1 cellular context compared by ENCODE assay signal in the genomic region with DNA sequence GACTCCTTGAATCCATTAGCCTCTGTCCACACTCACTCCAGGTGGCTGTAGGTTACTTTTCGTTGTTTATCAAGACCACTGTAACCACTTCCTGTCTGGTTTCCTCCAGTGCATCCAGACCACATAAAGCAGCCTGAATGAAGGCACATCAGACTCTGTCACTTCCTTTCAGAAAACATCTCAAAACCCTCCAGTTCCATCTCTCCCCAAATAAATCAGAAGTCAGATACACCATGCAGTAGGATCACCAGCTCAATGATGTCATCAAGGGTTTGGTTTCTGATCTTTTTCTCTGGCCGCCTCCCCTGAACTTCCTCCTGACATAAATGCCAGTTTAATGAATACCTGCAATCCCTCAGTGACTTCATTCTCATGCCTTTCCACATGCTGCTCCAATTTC.
TF ChIP-seq lines count a peak whose summit lies in the region.

No MANE protein-coding gene starts in this region.

TF ChIP-seq in GM12878, 131 proteins besides CTCF, POLR2A, EP300 and RAD21 (continued from another document and continues in another):
- TF ChIP-seq BCLAF1 (IDR thresholded peaks at IDR 0.05) = no peak
- no peak for TF ChIP-seq ZSCAN29 (IDR thresholded peaks at IDR 0.05)
- no peak for TF ChIP-seq CEBPB (IDR thresholded peaks at IDR 0.05; ENCODE audit: borderline replicate concordance in 1 of 2, low read depth in 2 of 2, low read length in 2 of 2)
- no peak for TF ChIP-seq CBFB (IDR thresholded peaks at IDR 0.05; ENCODE audit: low read depth)
- TF ChIP-seq ZNF622 (IDR thresholded peaks at IDR 0.05) = no peak
- no peak for TF ChIP-seq ZNF207 (IDR thresholded peaks at IDR 0.05; ENCODE audit: borderline replicate concordance)
- no peak for TF ChIP-seq TCF12 (IDR thresholded peaks at IDR 0.05; ENCODE audit: low read depth, low read length)
- TF ChIP-seq BCL11A (IDR thresholded peaks at IDR 0.05; ENCODE audit: low read depth, low read length) = no peak
- TF ChIP-seq GATAD2B (conservative IDR thresholded peaks at IDR 0.05; ENCODE audit: low read depth) = no peak
- TF ChIP-seq BMI1 (IDR thresholded peaks at IDR 0.05; ENCODE audit: borderline replicate concordance) = no peak
- TF ChIP-seq, protein P1, sequence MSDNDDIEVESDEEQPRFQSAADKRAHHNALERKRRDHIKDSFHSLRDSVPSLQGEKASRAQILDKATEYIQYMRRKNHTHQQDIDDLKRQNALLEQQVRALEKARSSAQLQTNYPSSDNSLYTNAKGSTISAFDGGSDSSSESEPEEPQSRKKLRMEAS (IDR thresholded peaks at IDR 0.05; ENCODE audit: low read depth, low read length) = no peak
- TF ChIP-seq TAF1 (IDR thresholded peaks at IDR 0.05; ENCODE audit: borderline replicate concordance, low read depth, low read length) = no peak
- TF ChIP-seq ZNF384 (IDR thresholded peaks at IDR 0.05; ENCODE audit: borderline replicate concordance, low read depth, low read length) = no peak
- TF ChIP-seq IKZF2 (IDR thresholded peaks at IDR 0.05) = peak; percentile 62 to 78; a peak in 3 of 4 replicates
- no peak for TF ChIP-seq TARDBP (IDR thresholded peaks at IDR 0.05; ENCODE audit: borderline replicate concordance)
- TF ChIP-seq IRF4 (IDR thresholded peaks at IDR 0.05; ENCODE audit: low read depth, low read length) = no peak
- no peak for TF ChIP-seq SREBF1 (IDR thresholded peaks at IDR 0.05; ENCODE audit: low read length)
- no peak for TF ChIP-seq E2F4 (IDR thresholded peaks at IDR 0.05; ENCODE audit: low read depth, low read length)
- TF ChIP-seq PKNOX1 (IDR thresholded peaks at IDR 0.05) = no peak
- TF ChIP-seq, protein P2, sequence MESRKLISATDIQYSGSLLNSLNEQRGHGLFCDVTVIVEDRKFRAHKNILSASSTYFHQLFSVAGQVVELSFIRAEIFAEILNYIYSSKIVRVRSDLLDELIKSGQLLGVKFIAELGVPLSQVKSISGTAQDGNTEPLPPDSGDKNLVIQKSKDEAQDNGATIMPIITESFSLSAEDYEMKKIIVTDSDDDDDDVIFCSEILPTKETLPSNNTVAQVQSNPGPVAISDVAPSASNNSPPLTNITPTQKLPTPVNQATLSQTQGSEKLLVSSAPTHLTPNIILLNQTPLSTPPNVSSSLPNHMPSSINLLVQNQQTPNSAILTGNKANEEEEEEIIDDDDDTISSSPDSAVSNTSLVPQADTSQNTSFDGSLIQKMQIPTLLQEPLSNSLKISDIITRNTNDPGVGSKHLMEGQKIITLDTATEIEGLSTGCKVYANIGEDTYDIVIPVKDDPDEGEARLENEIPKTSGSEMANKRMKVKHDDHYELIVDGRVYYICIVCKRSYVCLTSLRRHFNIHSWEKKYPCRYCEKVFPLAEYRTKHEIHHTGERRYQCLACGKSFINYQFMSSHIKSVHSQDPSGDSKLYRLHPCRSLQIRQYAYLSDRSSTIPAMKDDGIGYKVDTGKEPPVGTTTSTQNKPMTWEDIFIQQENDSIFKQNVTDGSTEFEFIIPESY (IDR thresholded peaks at IDR 0.05) = no peak
- TF ChIP-seq E2F8 (IDR thresholded peaks at IDR 0.05; ENCODE audit: low read depth, partially characterized antibody) = no peak
- TF ChIP-seq TCF3 (IDR thresholded peaks at IDR 0.05; ENCODE audit: borderline replicate concordance, insufficient read depth, low read depth, low read length) = no peak
- TF ChIP-seq, protein P3, sequence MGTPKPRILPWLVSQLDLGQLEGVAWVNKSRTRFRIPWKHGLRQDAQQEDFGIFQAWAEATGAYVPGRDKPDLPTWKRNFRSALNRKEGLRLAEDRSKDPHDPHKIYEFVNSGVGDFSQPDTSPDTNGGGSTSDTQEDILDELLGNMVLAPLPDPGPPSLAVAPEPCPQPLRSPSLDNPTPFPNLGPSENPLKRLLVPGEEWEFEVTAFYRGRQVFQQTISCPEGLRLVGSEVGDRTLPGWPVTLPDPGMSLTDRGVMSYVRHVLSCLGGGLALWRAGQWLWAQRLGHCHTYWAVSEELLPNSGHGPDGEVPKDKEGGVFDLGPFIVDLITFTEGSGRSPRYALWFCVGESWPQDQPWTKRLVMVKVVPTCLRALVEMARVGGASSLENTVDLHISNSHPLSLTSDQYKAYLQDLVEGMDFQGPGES (IDR thresholded peaks at IDR 0.05) = no peak
- no peak for TF ChIP-seq RCOR1 (conservative IDR thresholded peaks at IDR 0.05; ENCODE audit: low read depth, low read length)
- no peak for TF ChIP-seq SREBF2 (IDR thresholded peaks at IDR 0.05; ENCODE audit: low read length)
- no peak for TF ChIP-seq BRCA1 (IDR thresholded peaks at IDR 0.05; ENCODE audit: low read depth, low read length)
- TF ChIP-seq FOXM1 (IDR thresholded peaks at IDR 0.05; ENCODE audit: low read depth, low read length) = no peak
- no peak for TF ChIP-seq POLR2AphosphoS5 (IDR thresholded peaks at IDR 0.05; ENCODE audit: low read length)
- TF ChIP-seq, protein P4, sequence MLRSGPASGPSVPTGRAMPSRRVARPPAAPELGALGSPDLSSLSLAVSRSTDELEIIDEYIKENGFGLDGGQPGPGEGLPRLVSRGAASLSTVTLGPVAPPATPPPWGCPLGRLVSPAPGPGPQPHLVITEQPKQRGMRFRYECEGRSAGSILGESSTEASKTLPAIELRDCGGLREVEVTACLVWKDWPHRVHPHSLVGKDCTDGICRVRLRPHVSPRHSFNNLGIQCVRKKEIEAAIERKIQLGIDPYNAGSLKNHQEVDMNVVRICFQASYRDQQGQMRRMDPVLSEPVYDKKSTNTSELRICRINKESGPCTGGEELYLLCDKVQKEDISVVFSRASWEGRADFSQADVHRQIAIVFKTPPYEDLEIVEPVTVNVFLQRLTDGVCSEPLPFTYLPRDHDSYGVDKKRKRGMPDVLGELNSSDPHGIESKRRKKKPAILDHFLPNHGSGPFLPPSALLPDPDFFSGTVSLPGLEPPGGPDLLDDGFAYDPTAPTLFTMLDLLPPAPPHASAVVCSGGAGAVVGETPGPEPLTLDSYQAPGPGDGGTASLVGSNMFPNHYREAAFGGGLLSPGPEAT (IDR thresholded peaks at IDR 0.05; ENCODE audit: low read depth) = 0 out of 2 replicates have a peak, but pooled peaks have one; percentile 38
- no peak for TF ChIP-seq MTA3 (IDR thresholded peaks at IDR 0.05; ENCODE audit: borderline replicate concordance, low read length)
- no peak for TF ChIP-seq FOXK2 (IDR thresholded peaks at IDR 0.05)
- TF ChIP-seq YY1 (IDR thresholded peaks at IDR 0.05; ENCODE audit: low read depth, low read length) = no peak
- no peak for TF ChIP-seq RFX5 (IDR thresholded peaks at IDR 0.05; ENCODE audit: low read depth, low read length)
- no peak for TF ChIP-seq LARP7 (IDR thresholded peaks at IDR 0.05)
- TF ChIP-seq IKZF1 (conservative IDR thresholded peaks at IDR 0.05) = peak; percentile 76
- no peak for TF ChIP-seq RELA (IDR thresholded peaks at IDR 0.05; ENCODE audit: borderline replicate concordance, partially characterized antibody)
- peak; percentile 28 for TF ChIP-seq MTA2 (IDR thresholded peaks at IDR 0.05; ENCODE audit: low read depth)
- TF ChIP-seq SMAD5 (IDR thresholded peaks at IDR 0.05; ENCODE audit: low read depth) = no peak
- TF ChIP-seq CHD4 (IDR thresholded peaks at IDR 0.05) = no peak
- TF ChIP-seq TBL1XR1 (IDR thresholded peaks at IDR 0.05; ENCODE audit: low read depth, low read length) = no peak
- TF ChIP-seq, protein P5, sequence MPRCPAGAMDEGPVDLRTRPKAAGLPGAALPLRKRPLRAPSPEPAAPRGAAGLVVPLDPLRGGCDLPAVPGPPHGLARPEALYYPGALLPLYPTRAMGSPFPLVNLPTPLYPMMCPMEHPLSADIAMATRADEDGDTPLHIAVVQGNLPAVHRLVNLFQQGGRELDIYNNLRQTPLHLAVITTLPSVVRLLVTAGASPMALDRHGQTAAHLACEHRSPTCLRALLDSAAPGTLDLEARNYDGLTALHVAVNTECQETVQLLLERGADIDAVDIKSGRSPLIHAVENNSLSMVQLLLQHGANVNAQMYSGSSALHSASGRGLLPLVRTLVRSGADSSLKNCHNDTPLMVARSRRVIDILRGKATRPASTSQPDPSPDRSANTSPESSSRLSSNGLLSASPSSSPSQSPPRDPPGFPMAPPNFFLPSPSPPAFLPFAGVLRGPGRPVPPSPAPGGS (IDR thresholded peaks at IDR 0.05; ENCODE audit: borderline replicate concordance, insufficient read depth, low read depth, low read length, poor library complexity, severe bottlenecking) = no peak
- TF ChIP-seq KLF5 (IDR thresholded peaks at IDR 0.05; ENCODE audit: partially characterized antibody) = no peak
- peak; percentile 30; the same call in 1 of the 2 replicates for TF ChIP-seq SPI1 (IDR thresholded peaks at IDR 0.05; ENCODE audit: borderline replicate concordance, insufficient read depth, low read depth, low read length)
- no peak for TF ChIP-seq SMC3 (IDR thresholded peaks at IDR 0.05; ENCODE audit: borderline replicate concordance, low read length)
- TF ChIP-seq ATF7 (IDR thresholded peaks at IDR 0.05; ENCODE audit: low read depth) = peak; percentile 77
- TF ChIP-seq CREM (IDR thresholded peaks at IDR 0.05; ENCODE audit: low read depth) = no peak
- TF ChIP-seq CREB1 (IDR thresholded peaks at IDR 0.05; ENCODE audit: low read depth) = no peak
- peak; percentile 71 for TF ChIP-seq RUNX3 (IDR thresholded peaks at IDR 0.05; ENCODE audit: low read length)
- TF ChIP-seq, protein P6, sequence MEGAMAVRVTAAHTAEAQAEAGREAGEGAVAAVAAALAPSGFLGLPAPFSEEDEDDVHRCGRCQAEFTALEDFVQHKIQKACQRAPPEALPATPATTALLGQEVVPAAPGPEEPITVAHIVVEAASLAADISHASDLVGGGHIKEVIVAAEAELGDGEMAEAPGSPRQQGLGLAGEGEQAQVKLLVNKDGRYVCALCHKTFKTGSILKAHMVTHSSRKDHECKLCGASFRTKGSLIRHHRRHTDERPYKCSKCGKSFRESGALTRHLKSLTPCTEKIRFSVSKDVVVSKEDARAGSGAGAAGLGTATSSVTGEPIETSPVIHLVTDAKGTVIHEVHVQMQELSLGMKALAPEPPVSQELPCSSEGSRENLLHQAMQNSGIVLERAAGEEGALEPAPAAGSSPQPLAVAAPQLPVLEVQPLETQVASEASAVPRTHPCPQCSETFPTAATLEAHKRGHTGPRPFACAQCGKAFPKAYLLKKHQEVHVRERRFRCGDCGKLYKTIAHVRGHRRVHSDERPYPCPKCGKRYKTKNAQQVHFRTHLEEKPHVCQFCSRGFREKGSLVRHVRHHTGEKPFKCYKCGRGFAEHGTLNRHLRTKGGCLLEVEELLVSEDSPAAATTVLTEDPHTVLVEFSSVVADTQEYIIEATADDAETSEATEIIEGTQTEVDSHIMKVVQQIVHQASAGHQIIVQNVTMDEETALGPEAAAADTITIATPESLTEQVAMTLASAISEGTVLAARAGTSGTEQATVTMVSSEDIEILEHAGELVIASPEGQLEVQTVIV (IDR thresholded peaks at IDR 0.05; ENCODE audit: borderline replicate concordance, partially characterized antibody) = no peak
- no peak for TF ChIP-seq NFIC (IDR thresholded peaks at IDR 0.05; ENCODE audit: low read depth, low read length)
- no peak for TF ChIP-seq KDM1A (IDR thresholded peaks at IDR 0.05; ENCODE audit: borderline replicate concordance)
- TF ChIP-seq EGR1 (IDR thresholded peaks at IDR 0.05; ENCODE audit: borderline replicate concordance in 1 of 2, low read depth in 2 of 2, low read length in 2 of 2) = no peak
- no peak for TF ChIP-seq RBBP5 (conservative IDR thresholded peaks at IDR 0.05)
